ENCODE assay signal across 11 cellular contexts in the genomic region with DNA sequence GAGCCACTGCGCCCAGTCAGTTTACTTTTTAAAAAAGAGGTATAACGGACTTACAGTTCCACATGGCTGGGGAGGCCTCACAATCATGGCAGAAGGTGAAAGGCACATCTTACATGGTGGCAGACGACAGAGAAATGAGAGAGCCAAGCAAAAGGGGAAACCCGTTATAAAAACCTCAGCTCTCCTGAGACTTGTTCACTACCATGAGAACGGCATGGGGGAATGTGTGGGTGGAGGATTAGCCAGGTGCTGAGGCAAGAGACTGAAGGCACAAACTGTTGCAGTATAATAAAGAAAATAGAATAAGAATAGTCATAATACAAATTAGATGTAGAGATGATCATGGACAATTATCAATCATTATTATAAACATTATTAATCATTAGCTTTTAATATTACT. TPM values are rescaled to one million over a fixed set of nuclear protein-coding genes. Genes with fewer than 3 reads are reported as not detected.
DNase-seq lines count a peak whose midpoint lies in the region; ATAC-seq, FAIRE-seq and TF ChIP-seq lines count a peak whose summit lies in the region.
"Not testable (repeated sequence)": the region's sequence is repeated elsewhere in the genome, so short reads cannot be mapped to it uniquely, and the experiment has no call there.
"Had no signal": no experiment of that assay in that cellular context is flagged by ENCODE, and none has a peak within 500 bp of the region (broad histone marks: within the 10 kb centered on the region; RNA-seq: fewer than 3 reads in every experiment).

No MANE protein-coding gene starts in this region.

- not testable (repeated sequence) for BruUV-seq in PC-3 (replicated peaks; lab: Mats Ljungman, UMichigan)

- H3K4me2 ChIP-seq in GM23338; PC-3 (ENCODE audit: low read length); astrocyte (ENCODE audit: low read length): not testable (repeated sequence)

- H3K79me2 ChIP-seq in GM23338 (replicated peaks; ENCODE audit: insufficient read depth); PC-3 (ENCODE audit: low read length); astrocyte (ENCODE audit: insufficient read depth, low read length): not testable (repeated sequence)

- 0 out of 2 replicates have a peak overlapping the region, but pooled peaks have one; percentile 28 for H2AFZ ChIP-seq in GM23338
- not testable (repeated sequence) for H2AFZ ChIP-seq in PC-3 (ENCODE audit: low read length); astrocyte (ENCODE audit: low read depth, low read length)

- POLR2A ChIA-PET in AG04450 (lab: Yijun Ruan, JAX) = not testable (repeated sequence)
- POLR2A ChIA-PET in PC-3 (lab: Charles Lee; ENCODE audit: unreplicated experiment) = interaction anchor here (0.8 kb wide), 1 partner anchor 56 kb away, joined by 5 read pairs; no protein-coding TSS in a partner anchor

- H3K27ac ChIP-seq in AG04450 (ENCODE audit: low read depth, low read length) (peak overlapping the region; percentile 11), GM23338 (ENCODE audit: low read depth) (peak overlapping the region; percentile 86; the same call in 1 of the 2 replicates), HUES6 (ENCODE audit: low read depth, low read length) (peak overlapping the region; percentile 77; the same call in 1 of the 2 replicates), PC-3 (ENCODE audit: low read length) (peak overlapping the region; percentile 79)
- not testable (repeated sequence) for H3K27ac ChIP-seq in astrocyte (ENCODE audit: low read depth, low read length)

- not testable (repeated sequence) for DNase-seq in AG04450 (ENCODE audit: low read depth, low spot score); GM23338 (ENCODE audit: low spot score); PC-3; astrocyte (ENCODE audit: low read depth)
- DNase-seq in fibroblast of mammary gland (ENCODE audit: low read depth) (peak; percentile 56), iris pigment epithelial cell (ENCODE audit: low read depth) (peak; percentile 44), posterior vena cava (ENCODE audit: low spot score) (peak; percentile 29)

- not testable (repeated sequence) for H3K36me3 ChIP-seq in GM23338 (ENCODE audit: insufficient read depth); HUES6 (ENCODE audit: control insufficient read depth, insufficient read depth, low read length); PC-3 (ENCODE audit: low read depth, low read length); astrocyte (ENCODE audit: insufficient read depth, low read length)

- H3K9me3 Mint-ChIP-seq in GM23338; astrocyte (ENCODE audit: unreplicated experiment): not testable (repeated sequence)

- not testable (repeated sequence) for H3F3A ChIP-seq in GM23338 (replicated peaks; ENCODE audit: low read depth); PC-3 (ENCODE audit: low read length, unreplicated experiment)

- not testable (repeated sequence) for H3K9me2 ChIP-seq in GM23338 (ENCODE audit: insufficient read depth); PC-3 (replicated peaks; ENCODE audit: low read length)

- H3K27me3 Mint-ChIP-seq in GM23338 (ENCODE audit: insufficient read depth, low read depth, poor library complexity); astrocyte (ENCODE audit: low read depth, unreplicated experiment): not testable (repeated sequence)

- not testable (repeated sequence) for H3K36me3 Mint-ChIP-seq in GM23338 (ENCODE audit: low read depth); astrocyte (ENCODE audit: low read depth, unreplicated experiment)

- H4K20me1 ChIP-seq in GM23338 (replicated peaks; ENCODE audit: insufficient read depth); PC-3 (ENCODE audit: low read length); astrocyte (ENCODE audit: insufficient read depth, low read length): not testable (repeated sequence)

- not testable (repeated sequence) for FAIRE-seq in astrocyte (lab: Jason Lieb, UNC)

- H3K4me1 Mint-ChIP-seq in GM23338 (peaks cover 37% of the 10 kb centered on the region), astrocyte (ENCODE audit: low read depth, unreplicated experiment) (peaks cover 15% of the 10 kb centered on the region)

- peak overlapping the region; percentile 62 for H3K9ac ChIP-seq in HUES6 (ENCODE audit: low read length)
- H3K9ac ChIP-seq in PC-3 (ENCODE audit: low read length); astrocyte (ENCODE audit: low read length): not testable (repeated sequence)

- not testable (repeated sequence) for H3K4me3 Mint-ChIP-seq in GM23338; astrocyte (ENCODE audit: unreplicated experiment)

- TF ChIP-seq CTCF in AG04450 (IDR thresholded peaks at IDR 0.05; ENCODE audit: low read depth, low read length); GM23338 (conservative IDR thresholded peaks at IDR 0.05; ENCODE audit: low read depth in 2 of 2); PC-3 (conservative IDR thresholded peaks at IDR 0.05; ENCODE audit: low read depth, low read length); astrocyte (IDR thresholded peaks at IDR 0.05; ENCODE audit: insufficient read depth, low read depth, low read length); fibroblast of mammary gland (conservative IDR thresholded peaks at IDR 0.05; ENCODE audit: control insufficient read depth, insufficient read depth, low read depth, low read length): not testable (repeated sequence)

- not testable (repeated sequence) for H3K27me3 ChIP-seq in AG04450 (ENCODE audit: control insufficient read depth, insufficient read depth, low read length); GM23338 (ENCODE audit: insufficient read depth); HUES6 (ENCODE audit: control insufficient read depth, insufficient read depth, low read length); PC-3 (ENCODE audit: low read length); astrocyte (ENCODE audit: insufficient read depth, low read length)

- H3K27ac Mint-ChIP-seq in GM23338 = peak overlapping the region; percentile 49; the same call in 1 of the 2 replicates
- H3K27ac Mint-ChIP-seq in astrocyte (ENCODE audit: unreplicated experiment) = peak overlapping the region; percentile 34

- CTCF ChIA-PET in AG04450 (lab: Charles Lee) = interaction anchor here (1.0 to 2.6 kb wide), 3 partner anchors 59 to 244 kb away, joined by 3 to 19 read pairs (median 4); a partner anchor contains a TSS
- CTCF ChIA-PET in PC-3 (lab: Charles Lee) = not testable (repeated sequence)

- peak; percentile 17; the same call in 2 of the 3 replicates for ATAC-seq in GM23338
- not testable (repeated sequence) for ATAC-seq in PC-3

- not testable (repeated sequence) for H3K9me3 ChIP-seq in AG04450 (ENCODE audit: control insufficient read depth, insufficient read depth, low read length); HUES6 (ENCODE audit: control insufficient read depth, insufficient read depth, low read depth, low read length); PC-3 (ENCODE audit: low read length); astrocyte (ENCODE audit: insufficient read depth, low read depth, low read length)

- H3K4me1 ChIP-seq in GM23338 (ENCODE audit: insufficient read depth) (peaks cover 28% of the 10 kb centered on the region), HUES6 (ENCODE audit: control insufficient read depth, insufficient read depth, low read length) (peaks cover 15% of the 10 kb centered on the region), PC-3 (ENCODE audit: insufficient read depth, low read length) (peaks cover 17% of the 10 kb centered on the region)
- not testable (repeated sequence) for H3K4me1 ChIP-seq in astrocyte (ENCODE audit: insufficient read depth, low read length)

- H3K4me3 ChIP-seq in AG04450 (ENCODE audit: low read depth, low read length); GM23338; HUES6 (ENCODE audit: low read depth, low read length); PC-3 (ENCODE audit: low read length); astrocyte (ENCODE audit: insufficient read depth, low read depth, low read length); fibroblast of mammary gland (ENCODE audit: control insufficient read depth, low read depth, low read length): not testable (repeated sequence)

- intact Hi-C loops in PC-3 (cut with micrococcal nuclease); posterior vena cava (cut with DNase I): not testable (repeated sequence)

RNA-seq across cellular contexts. Expression of a gene that starts 27.2 kb away (rescaled TPM):
- polyA plus RNA-seq in AG04450 (2011; rRNA removed) (not detected in 2 replicates), GM23338 (2016; fragmentation: Nextera tagmentation; extraction: Ambion mirVana) (not detected in 2 replicates)
- not detected in 2 replicates for polyA minus RNA-seq in AG04450 (2011; rRNA and poly(A)+ RNA removed)
- total RNA-seq in GM23338 (2014; rRNA removed; shearing (Covaris generic)) = not detected in 2 replicates
- total RNA-seq in PC-3 (2014; rRNA removed) (not detected in 2 replicates), astrocyte (0.68 TPM in 1 of 2 replicates, not detected in the other), posterior vena cava (under 1 TPM in 1 of 2 donors, not detected in 1; 0.60 TPM)
- total RNA-seq: A673; CD4-positive, CD25-positive, alpha-beta regulatory T cell had no signal
- polyA plus RNA-seq: CD4-positive, CD25-positive, alpha-beta regulatory T cell; IgD-negative memory B cell had no signal

RNA-seq across cellular contexts. Expression of a gene that starts 44.6 kb away (rescaled TPM):
- polyA plus RNA-seq in AG04450 (2011; rRNA removed) (not detected in 2 replicates), GM23338 (2016; fragmentation: Nextera tagmentation; extraction: Ambion mirVana) (not detected in 2 replicates)
- not detected in 2 replicates for polyA minus RNA-seq in AG04450 (2011; rRNA and poly(A)+ RNA removed)
- total RNA-seq in GM23338 (2014; rRNA removed; shearing (Covaris generic)) = not detected in 2 replicates
- total RNA-seq in PC-3 (2014; rRNA removed) (not detected in 2 replicates), astrocyte (not detected in 2 replicates), posterior vena cava (not detected)
- total RNA-seq: A673; CD4-positive, CD25-positive, alpha-beta regulatory T cell had no signal
- polyA plus RNA-seq: CD4-positive, CD25-positive, alpha-beta regulatory T cell; IgD-negative memory B cell had no signal

RNA-seq across cellular contexts. Expression of a gene that starts 45.1 kb away (rescaled TPM):
- 0.17 and 0.19 TPM in 2 replicates for polyA plus RNA-seq in AG04450 (2011; rRNA removed)
- not detected in 2 replicates for polyA minus RNA-seq in AG04450 (2011; rRNA and poly(A)+ RNA removed)
- 0.23 and 0.38 TPM in 2 replicates for total RNA-seq in GM23338 (2014; rRNA removed; shearing (Covaris generic))
- 1.5 and 1.8 TPM in 2 replicates for polyA plus RNA-seq in GM23338 (2016; fragmentation: Nextera tagmentation; extraction: Ambion mirVana)
- 1.8 TPM in 1 of 2 replicates, not detected in the other for total RNA-seq in PC-3 (2014; rRNA removed)
- 0.20 TPM in 1 of 2 replicates, not detected in the other for total RNA-seq in astrocyte
- not detected for total RNA-seq in posterior vena cava
- total RNA-seq: A673; CD4-positive, CD25-positive, alpha-beta regulatory T cell had no signal
- polyA plus RNA-seq: CD4-positive, CD25-positive, alpha-beta regulatory T cell; IgD-negative memory B cell had no signal
